ENCODE assay signal across 10 cellular contexts in genomic region chr1:25140073-25140797, GRCh38.
DNase-seq lines count a peak whose midpoint lies in the region; ATAC-seq and TF ChIP-seq lines count a peak whose summit lies in the region.
"Had no signal": no experiment of that assay in that cellular context is flagged by ENCODE, and none has a peak within 500 bp of the region (broad histone marks: within the 10 kb centered on the region; RNA-seq: fewer than 3 reads in every experiment).

No MANE protein-coding gene starts in this region.

- ATAC-seq in GM19463 (IDR thresholded peaks at IDR 0.05; ENCODE audit: unreplicated experiment) (peak; percentile 89), HG03520 (IDR thresholded peaks at IDR 0.05; ENCODE audit: unreplicated experiment) (peak; percentile 35)

- no peak overlapping the region for H3K4me3 ChIP-seq in epithelial cell of esophagus (ENCODE audit: low read length)

- H3K9me3 Mint-ChIP-seq in CD14-positive monocyte: peaks cover 0 to 2% (median 0%) of the 10 kb centered on the region in 7 donors

- in situ Hi-C loops in ACHN (cut with HindIII; ENCODE audit: low pct_ligation_motif_present, low pct_unique_long_range_greater_than_20kb, low sequenced_read_pairs): no loop called here

- DNase-seq in CD14-positive monocyte (ENCODE audit: low spot score): peak; percentile 74
- DNase-seq in epithelial cell of esophagus (ENCODE audit: low read depth): peak; percentile 70
- DNase-seq in ACHN: no peak
- DNase-seq in epidermal melanocyte (ENCODE audit: insufficient read length, low spot score): no peak
- DNase-seq in NCI-H1436 (lab: John Stamatoyannopoulos, UW): no peak
- DNase-seq in ecto neural progenitor cell (ENCODE audit: low spot score): no peak
- DNase-seq: NCI-H2081 treated with DMSO at 0.1 percent for 48 hours had no signal

- TF ChIP-seq CTCF in CD14-positive monocyte (IDR thresholded peaks at IDR 0.05) (no peak), epithelial cell of esophagus (IDR thresholded peaks at IDR 0.05; ENCODE audit: insufficient read depth, low read depth, low read length, missing control alignments) (no peak)

- peaks cover 11% of the 10 kb centered on the region for H3K4me1 Mint-ChIP-seq in CD14-positive monocyte

- intact Hi-C loops in CD14-positive monocyte (cut with micrococcal nuclease): no loop called here

- H3K27ac Mint-ChIP-seq in CD14-positive monocyte: peak overlapping the region in 6 of 7 donors; percentile 16 to 75 (median 70)
- H3K27ac Mint-ChIP-seq: activated naive CD8-positive, alpha-beta T cell had no signal

- peaks cover 0 to 9% (median 4%) of the 10 kb centered on the region in 3 donors for H3K27me3 Mint-ChIP-seq in CD14-positive monocyte (ENCODE audit: low read depth in 3 of 3)
- H3K27me3 Mint-ChIP-seq: activated naive CD8-positive, alpha-beta T cell had no signal

- no peaks in the 10 kb centered on the region for H3K36me3 Mint-ChIP-seq in CD14-positive monocyte

- H3K4me3 Mint-ChIP-seq in CD14-positive monocyte: peak overlapping the region; percentile 41 to 59
- H3K4me3 Mint-ChIP-seq: activated naive CD8-positive, alpha-beta T cell had no signal

Comparison
In these comparisons a context has a peak if more than half of its experiments do, and no peak if none do; other contexts are left out.
1. DNase-seq: peak in CD14-positive monocyte (single experiment) and epithelial cell of esophagus (single experiment); none in ACHN (single experiment), epidermal melanocyte (single experiment), NCI-H1436 (single experiment) and ecto neural progenitor cell (single experiment).